Comparison of ENCODE assay signal across 28 cellular contexts in genomic region chr2:122883849-122884248, GRCh38.
"Had no signal": no experiment of that assay in that cellular context is flagged by ENCODE, and none has a peak within 500 bp of the region (broad histone marks: within the 10 kb centered on the region; RNA-seq: fewer than 3 reads in every experiment).

No MANE protein-coding gene starts in this region.

- H3K36me3 ChIP-seq: colonic mucosa, stomach, suprapubic skin, tibial nerve, uterus had no signal

- H3K4me2 ChIP-seq: hepatocyte had no signal

- H3K4me3 Mint-ChIP-seq: activated naive CD8-positive, alpha-beta T cell; activated T-cell treated with anti-CD3 and anti-CD28 coated beads, Interleukin-2, amount 50 U/mL, for 24 hours; activated T-helper 17 cell treated with anti-CD3 and anti-CD28 coated beads, Interleukin-2, amount 50 U/mL, for 72 hours; effector memory CD8-positive, alpha-beta T cell; natural killer cell; stimulated activated effector memory CD8-positive, alpha-beta T cell treated with anti-CD3 and anti-CD28 coated beads, Interleukin-12 subunit alpha, Interleukin-12 subunit beta, amount 100 ng/mL, for 72 hours; WTC11 had no signal

- H3K27ac ChIP-seq: colonic mucosa, dorsolateral prefrontal cortex, hepatocyte, stomach, suprapubic skin, tibial nerve, uterus had no signal

- H3K27ac Mint-ChIP-seq: activated naive CD8-positive, alpha-beta T cell; activated T-cell treated with anti-CD3 and anti-CD28 coated beads, Interleukin-2, amount 50 U/mL, for 24 hours; activated T-helper 17 cell treated with anti-CD3 and anti-CD28 coated beads, Interleukin-2, amount 50 U/mL, for 72 hours; effector memory CD8-positive, alpha-beta T cell; natural killer cell; stimulated activated effector memory CD8-positive, alpha-beta T cell treated with anti-CD3 and anti-CD28 coated beads, Interleukin-12 subunit alpha, Interleukin-12 subunit beta, amount 100 ng/mL, for 72 hours; WTC11 had no signal

- H3K27me3 ChIP-seq: colonic mucosa, dorsolateral prefrontal cortex, hepatocyte, stomach, suprapubic skin, tibial nerve, uterus had no signal

- H3K4me1 ChIP-seq: colonic mucosa, stomach, suprapubic skin, tibial nerve, uterus had no signal

- H3K79me2 ChIP-seq: hepatocyte had no signal

- H3K27me3 Mint-ChIP-seq: activated naive CD8-positive, alpha-beta T cell; activated T-cell treated with anti-CD3 and anti-CD28 coated beads, Interleukin-2, amount 50 U/mL, for 24 hours; activated T-helper 17 cell treated with anti-CD3 and anti-CD28 coated beads, Interleukin-2, amount 50 U/mL, for 72 hours; effector memory CD8-positive, alpha-beta T cell had no signal

- H2AFZ ChIP-seq: hepatocyte had no signal

- H3K9me3 ChIP-seq: colonic mucosa, stomach, suprapubic skin, tibial nerve, uterus had no signal

- H3K4me3 ChIP-seq: colonic mucosa, dorsolateral prefrontal cortex, hepatocyte, stomach, suprapubic skin, tibial nerve, uterus had no signal

- H3K4me1 Mint-ChIP-seq: activated T-helper 17 cell treated with anti-CD3 and anti-CD28 coated beads, Interleukin-2, amount 50 U/mL, for 72 hours; stimulated activated effector memory CD8-positive, alpha-beta T cell treated with anti-CD3 and anti-CD28 coated beads, Interleukin-12 subunit alpha, Interleukin-12 subunit beta, amount 100 ng/mL, for 72 hours had no signal

- ATAC-seq: activated T-helper 17 cell treated with anti-CD3 and anti-CD28 coated beads, Interleukin-2, amount 50 U/mL, for 72 hours; effector memory CD8-positive, alpha-beta T cell; esophagus mucosa; left ventricle myocardium superior; natural killer cell; sciatic nerve; stimulated activated effector memory CD8-positive, alpha-beta T cell treated with anti-CD3 and anti-CD28 coated beads, Interleukin-12 subunit alpha, Interleukin-12 subunit beta, amount 100 ng/mL, for 72 hours; WTC11 had no signal

- DNase-seq: activated CD4-positive, alpha-beta T cell treated with anti-CD3 and anti-CD28 coated beads, Interleukin-2, amount 50 U/mL, for 4 hours; activated CD8-positive, alpha-beta memory T cell treated with anti-CD3 and anti-CD28 coated beads for 24 hours; activated CD8-positive, alpha-beta memory T cell treated with anti-CD3 and anti-CD28 coated beads, Interleukin-2, amount 50 U/mL, for 4 hours; activated T-cell treated with anti-CD3 and anti-CD28 coated beads, Interleukin-2, amount 50 U/mL, for 24 hours; colonic mucosa; dorsolateral prefrontal cortex; effector memory CD8-positive, alpha-beta T cell; glutamatergic neuron; left ventricle myocardium superior; mammary epithelial cell; midbrain; natural killer cell; small intestine; stimulated activated CD4-positive, alpha-beta T cell treated with anti-CD3 and anti-CD28 coated beads, Interleukin-2, amount 100 ng/mL, for 24 hours; stomach; uterus had no signal

- H3K9me3 Mint-ChIP-seq: WTC11 had no signal

- FAIRE-seq: bronchial epithelial cell, endothelial cell of umbilical vein, frontal cortex, small intestine had no signal

- H3K36me3 Mint-ChIP-seq: activated naive CD8-positive, alpha-beta T cell; natural killer cell; stimulated activated effector memory CD8-positive, alpha-beta T cell treated with anti-CD3 and anti-CD28 coated beads, Interleukin-12 subunit alpha, Interleukin-12 subunit beta, amount 100 ng/mL, for 72 hours; WTC11 had no signal
